28 cellular contexts compared by ENCODE assay signal in the genomic region with DNA sequence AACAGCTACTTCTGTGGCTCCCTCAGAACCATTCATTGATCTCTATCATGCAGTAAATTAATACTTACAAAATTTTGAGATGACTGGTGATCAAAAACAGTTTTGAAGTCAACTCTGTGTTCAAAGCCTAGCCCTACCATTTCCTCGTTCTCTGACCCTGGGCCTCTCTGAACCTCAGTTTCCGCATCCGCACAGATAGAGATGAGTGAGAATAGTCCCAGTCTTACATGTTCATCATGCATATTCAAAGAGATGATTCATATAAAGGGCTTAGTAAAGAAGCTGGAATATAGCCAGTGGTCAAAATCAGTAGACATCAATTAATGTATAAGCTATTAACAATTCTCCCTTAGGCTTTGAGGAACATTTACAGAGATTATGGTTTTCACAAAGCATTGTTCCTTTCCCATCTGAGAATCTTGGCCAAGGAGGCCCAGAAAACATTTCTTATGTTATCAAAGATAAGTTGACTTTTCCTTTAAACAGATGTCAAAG.
"Had no signal": no experiment of that assay in that cellular context is flagged by ENCODE, and none has a peak within 500 bp of the region (broad histone marks: within the 10 kb centered on the region; RNA-seq: fewer than 3 reads in every experiment).

No MANE protein-coding gene starts in this region.

- H3K4me3 ChIP-seq: adrenal gland, ascending aorta, gastrocnemius medialis, heart left ventricle, lower lobe of right lung, mucosa of descending colon, right lobe of liver, skin epidermis, thyroid gland had no signal

- DNase-seq: activated CD4-positive, alpha-beta T cell treated with anti-CD3 and anti-CD28 coated beads, Interleukin-2, amount 50 U/mL, for 4 hours; activated CD8-positive, alpha-beta memory T cell treated with anti-CD3 and anti-CD28 coated beads for 24 hours; activated CD8-positive, alpha-beta memory T cell treated with anti-CD3 and anti-CD28 coated beads, Interleukin-2, amount 50 U/mL, for 4 hours; activated T-cell treated with anti-CD3 and anti-CD28 coated beads, Interleukin-2, amount 50 U/mL, for 24 hours; adrenal gland; brain microvascular endothelial cell; central memory CD4-positive, alpha-beta T cell; dermis blood vessel endothelial cell; effector CD8-positive, alpha-beta T cell; gastrocnemius medialis; heart left ventricle; islet precursor cell; lower lobe of right lung; mesendoderm; mucosa of descending colon; nucleus accumbens; right lobe of liver; stimulated activated CD4-positive, alpha-beta T cell treated with anti-CD3 and anti-CD28 coated beads, Interleukin-1b, Interleukin-23, amount 100 ng/mL, for 48 hours; substantia nigra; T-helper 9 cell; thyroid gland had no signal

- H3K36me3 ChIP-seq: adrenal gland, ascending aorta, brain microvascular endothelial cell, gastrocnemius medialis, heart left ventricle, lower lobe of right lung, right lobe of liver, thyroid gland had no signal

- ATAC-seq: activated T-helper 17 cell treated with anti-CD3 and anti-CD28 coated beads, Interleukin-2, amount 50 U/mL, for 72 hours; esophagus mucosa; gastrocnemius medialis; heart left ventricle; lower lobe of right lung; mucosa of descending colon; right lobe of liver; WTC11 had no signal

- H3K4me1 Mint-ChIP-seq: activated T-helper 17 cell treated with anti-CD3 and anti-CD28 coated beads, Interleukin-2, amount 50 U/mL, for 72 hours; WTC11 had no signal

- H3K27me3 Mint-ChIP-seq: activated T-cell treated with anti-CD3 and anti-CD28 coated beads, Interleukin-2, amount 50 U/mL, for 24 hours; stimulated activated naive CD8-positive, alpha-beta T cell treated with anti-CD3 and anti-CD28 coated beads, Interleukin-15, Interleukin-2, amounts not matched to agents 100 ng/mL and 50 ng/mL, for 24 hours had no signal

- H3K36me3 Mint-ChIP-seq: activated naive CD8-positive, alpha-beta T cell; WTC11 had no signal

- H3K4me1 ChIP-seq: ascending aorta, lower lobe of right lung, right lobe of liver, thyroid gland had no signal

- H3K9me3 Mint-ChIP-seq: activated T-cell treated with anti-CD3 and anti-CD28 coated beads, Interleukin-2, amount 50 U/mL, for 24 hours; activated T-helper 17 cell treated with anti-CD3 and anti-CD28 coated beads, Interleukin-2, amount 50 U/mL, for 72 hours; stimulated activated naive CD8-positive, alpha-beta T cell treated with anti-CD3 and anti-CD28 coated beads, Interleukin-15, Interleukin-2, amounts not matched to agents 100 ng/mL and 50 ng/mL, for 24 hours; WTC11 had no signal

- H3K27ac Mint-ChIP-seq: activated naive CD8-positive, alpha-beta T cell; activated T-cell treated with anti-CD3 and anti-CD28 coated beads, Interleukin-2, amount 50 U/mL, for 24 hours; activated T-helper 17 cell treated with anti-CD3 and anti-CD28 coated beads, Interleukin-2, amount 50 U/mL, for 72 hours; stimulated activated naive CD8-positive, alpha-beta T cell treated with anti-CD3 and anti-CD28 coated beads, Interleukin-15, Interleukin-2, amounts not matched to agents 100 ng/mL and 50 ng/mL, for 24 hours; WTC11 had no signal

- H3K4me3 Mint-ChIP-seq: activated naive CD8-positive, alpha-beta T cell; activated T-cell treated with anti-CD3 and anti-CD28 coated beads, Interleukin-2, amount 50 U/mL, for 24 hours; activated T-helper 17 cell treated with anti-CD3 and anti-CD28 coated beads, Interleukin-2, amount 50 U/mL, for 72 hours; stimulated activated naive CD8-positive, alpha-beta T cell treated with anti-CD3 and anti-CD28 coated beads, Interleukin-15, Interleukin-2, amounts not matched to agents 100 ng/mL and 50 ng/mL, for 24 hours; WTC11 had no signal

- H3K27me3 ChIP-seq: adrenal gland, ascending aorta, brain microvascular endothelial cell, gastrocnemius medialis, heart left ventricle, right lobe of liver, thyroid gland had no signal

- H3K27ac ChIP-seq: adrenal gland, ascending aorta, brain microvascular endothelial cell, gastrocnemius medialis, heart left ventricle, lower lobe of right lung, right lobe of liver, skin epidermis, thyroid gland had no signal

- H3K9me3 ChIP-seq: adrenal gland, ascending aorta, gastrocnemius medialis, heart left ventricle, lower lobe of right lung, mucosa of descending colon, right lobe of liver, thyroid gland had no signal
